Comparison of ENCODE assay signal across 12 cellular contexts in the genomic region with DNA sequence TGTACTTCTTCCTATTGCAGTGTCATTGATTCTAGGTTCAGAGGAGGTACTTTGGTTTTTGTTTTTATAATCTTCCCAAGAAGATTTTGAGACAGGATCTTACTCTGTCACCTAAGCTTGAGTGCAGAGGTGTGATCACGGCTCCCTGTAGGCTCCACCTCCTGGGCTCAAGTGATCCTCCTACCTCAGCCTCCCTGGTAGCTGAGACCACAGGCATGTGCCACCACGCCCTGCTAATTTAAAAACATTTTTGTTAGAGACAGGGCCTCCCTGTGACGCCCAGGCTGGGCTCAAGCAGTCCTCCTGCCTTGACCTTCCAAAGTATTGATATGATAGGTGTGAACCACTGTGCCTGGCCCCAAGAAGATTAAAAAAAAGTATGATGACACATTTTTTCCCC. TPM values are rescaled to one million over a fixed set of nuclear protein-coding genes. Genes with fewer than 3 reads are reported as not detected.
DNase-seq lines count a peak whose midpoint lies in the region; ATAC-seq lines count a peak whose summit lies in the region.
"Had no signal": no experiment of that assay in that cellular context is flagged by ENCODE, and none has a peak within 500 bp of the region (broad histone marks: within the 10 kb centered on the region; RNA-seq: fewer than 3 reads in every experiment).

No MANE protein-coding gene starts in this region.

- no peaks in the 10 kb centered on the region for H3K9me3 Mint-ChIP-seq in activated naive CD4-positive, alpha-beta T cell treated with anti-CD3 and anti-CD28 coated beads for 36 hours
- no peaks in the 10 kb centered on the region for H3K9me3 Mint-ChIP-seq in activated naive CD8-positive, alpha-beta T cell (ENCODE audit: low read depth)
- H3K9me3 Mint-ChIP-seq in stimulated activated effector memory CD8-positive, alpha-beta T cell treated with anti-CD3 and anti-CD28 coated beads, Interleukin-12 subunit alpha, Interleukin-12 subunit beta, amount 100 ng/mL, for 72 hours, result no peaks in the 10 kb centered on the region

- no peak overlapping the region for H3K4me3 Mint-ChIP-seq in activated naive CD4-positive, alpha-beta T cell treated with anti-CD3 and anti-CD28 coated beads for 36 hours
- no peak overlapping the region for H3K4me3 Mint-ChIP-seq in activated naive CD8-positive, alpha-beta T cell
- H3K4me3 Mint-ChIP-seq in stimulated activated effector memory CD8-positive, alpha-beta T cell treated with anti-CD3 and anti-CD28 coated beads, Interleukin-12 subunit alpha, Interleukin-12 subunit beta, amount 100 ng/mL, for 72 hours, result no peak overlapping the region

- no peak overlapping the region for H3K27ac Mint-ChIP-seq in activated naive CD4-positive, alpha-beta T cell treated with anti-CD3 and anti-CD28 coated beads for 36 hours
- peak overlapping the region; percentile 78 for H3K27ac Mint-ChIP-seq in activated naive CD8-positive, alpha-beta T cell
- peak overlapping the region; percentile 72 for H3K27ac Mint-ChIP-seq in stimulated activated effector memory CD8-positive, alpha-beta T cell treated with anti-CD3 and anti-CD28 coated beads, Interleukin-12 subunit alpha, Interleukin-12 subunit beta, amount 100 ng/mL, for 72 hours

- CTCF ChIA-PET in activated naive CD4-positive, alpha-beta T cell treated with anti-CD3 and anti-CD28 coated beads for 36 hours (lab: Charles Lee), result no interaction called here

- no peaks in the 10 kb centered on the region for H3K27me3 Mint-ChIP-seq in activated naive CD4-positive, alpha-beta T cell treated with anti-CD3 and anti-CD28 coated beads for 36 hours (ENCODE audit: low read depth)
- no peaks in the 10 kb centered on the region for H3K27me3 Mint-ChIP-seq in activated naive CD8-positive, alpha-beta T cell

- peak; percentile 11 for DNase-seq in activated naive CD4-positive, alpha-beta T cell treated with anti-CD3 and anti-CD28 coated beads for 36 hours
- DNase-seq in activated naive CD4-positive, alpha-beta T cell treated with Interleukin-2 at 50 U/mL for 16 hours, result no peak
- DNase-seq in HUDEP-2 (lab: John Stamatoyannopoulos, UW; ENCODE audit: unreplicated experiment in 76 of 76) (peak in 58 of 76 experiments; percentile 4 to 76 (median 34)), SK-N-DZ (ENCODE audit: low spot score) (no peak), NCI-H69 (lab: John Stamatoyannopoulos, UW) (no peak), SW 1271 (lab: John Stamatoyannopoulos, UW) (no peak)
- no peak for DNase-seq in stimulated activated effector memory CD8-positive, alpha-beta T cell treated with anti-CD3 and anti-CD28 coated beads, Interleukin-12 subunit alpha, Interleukin-12 subunit beta, amount 100 ng/mL, for 72 hours (ENCODE audit: low spot score in 2 of 2)
- DNase-seq: anterior cingulate cortex; effector memory CD4-positive, alpha-beta T cell; GF-D8; NCI-H1694 had no signal

- no peaks in the 10 kb centered on the region for H3K36me3 Mint-ChIP-seq in activated naive CD4-positive, alpha-beta T cell treated with anti-CD3 and anti-CD28 coated beads for 36 hours (ENCODE audit: low read depth)
- H3K36me3 Mint-ChIP-seq in activated naive CD8-positive, alpha-beta T cell, result peaks cover 2% of the 10 kb centered on the region
- peaks cover 18% of the 10 kb centered on the region for H3K36me3 Mint-ChIP-seq in stimulated activated effector memory CD8-positive, alpha-beta T cell treated with anti-CD3 and anti-CD28 coated beads, Interleukin-12 subunit alpha, Interleukin-12 subunit beta, amount 100 ng/mL, for 72 hours

- intact Hi-C loops in activated naive CD4-positive, alpha-beta T cell treated with anti-CD3 and anti-CD28 coated beads for 36 hours (cut with micrococcal nuclease), result no loop called here

- H3K4me1 Mint-ChIP-seq in activated naive CD4-positive, alpha-beta T cell treated with anti-CD3 and anti-CD28 coated beads for 36 hours (ENCODE audit: low read depth), result peaks cover 18% of the 10 kb centered on the region
- peaks cover 30% of the 10 kb centered on the region for H3K4me1 Mint-ChIP-seq in activated naive CD8-positive, alpha-beta T cell (ENCODE audit: low read depth)
- H3K4me1 Mint-ChIP-seq in stimulated activated effector memory CD8-positive, alpha-beta T cell treated with anti-CD3 and anti-CD28 coated beads, Interleukin-12 subunit alpha, Interleukin-12 subunit beta, amount 100 ng/mL, for 72 hours, result peaks cover 30% of the 10 kb centered on the region

- ATAC-seq in stimulated activated effector memory CD8-positive, alpha-beta T cell treated with anti-CD3 and anti-CD28 coated beads, Interleukin-12 subunit alpha, Interleukin-12 subunit beta, amount 100 ng/mL, for 72 hours, result no peak

RNA-seq across cellular contexts. Expression of gene SLC17A5, which starts 3.4 kb away (rescaled TPM):
- 1 to 10 TPM; 1.7 to 2.0 TPM for total RNA-seq in activated naive CD4-positive, alpha-beta T cell treated with anti-CD3 and anti-CD28 coated beads for 36 hours
- 6.1 and 8.1 TPM in 2 replicates for polyA plus RNA-seq in SK-N-DZ (2014; cell fraction: cytosol; rRNA removed)
- 1.8 and 2.0 TPM in 2 replicates for polyA plus RNA-seq in SK-N-DZ (2014; cell fraction: nucleus; rRNA removed)

RNA-seq across cellular contexts. Expression of gene CD109, which starts 38.8 kb away (rescaled TPM):
- 1 to 10 TPM; 6.7 to 7.6 TPM for total RNA-seq in activated naive CD4-positive, alpha-beta T cell treated with anti-CD3 and anti-CD28 coated beads for 36 hours
- not detected in 2 replicates for polyA plus RNA-seq in SK-N-DZ (2014; cell fraction: cytosol; rRNA removed)
- polyA plus RNA-seq in SK-N-DZ (2014; cell fraction: nucleus; rRNA removed), result not detected in 2 replicates

Comparison
In these comparisons a context has a peak if more than half of its experiments do, and no peak if none do; other contexts are left out.
1. DNase-seq: peak in activated naive CD4-positive, alpha-beta T cell treated with anti-CD3 and anti-CD28 coated beads for 36 hours (single experiment) and HUDEP-2 (58 of 76); none in activated naive CD4-positive, alpha-beta T cell treated with Interleukin-2 at 50 U/mL for 16 hours (single experiment), stimulated activated effector memory CD8-positive, alpha-beta T cell treated with anti-CD3 and anti-CD28 coated beads, Interleukin-12 subunit alpha, Interleukin-12 subunit beta, amount 100 ng/mL, for 72 hours (0 of 2), SK-N-DZ (single experiment), NCI-H69 (single experiment) and SW 1271 (0 of 2).